10 cellular contexts compared by ENCODE assay signal in genomic region chr2:64700133-64700809, GRCh38. TPM values are rescaled to one million over a fixed set of nuclear protein-coding genes. Genes with fewer than 3 reads are reported as not detected.
DNase-seq lines count a peak whose midpoint lies in the region; ATAC-seq and TF ChIP-seq lines count a peak whose summit lies in the region.
"Had no signal": no experiment of that assay in that cellular context is flagged by ENCODE, and none has a peak within 500 bp of the region (broad histone marks: within the 10 kb centered on the region; RNA-seq: fewer than 3 reads in every experiment).

No MANE protein-coding gene starts in this region.

- DNase-seq in activated CD4-positive, alpha-beta T cell treated with anti-CD3 and anti-CD28 coated beads, Interleukin-2, amount 10 ng/mL, durations not matched to agents 7 days and 5 days: no peak
- DNase-seq in activated CD4-positive, alpha-beta T cell treated with anti-CD3 and anti-CD28 coated beads, Interleukin-2, amount 50 U/mL, for 4 hours: no peak
- no peak for DNase-seq in activated CD4-positive, alpha-beta memory T cell treated with anti-CD3 and anti-CD28 coated beads, Interleukin-2, amount 10 ng/mL, durations not matched to agents 7 days and 5 days
- DNase-seq in smooth muscle cell (lab: John Stamatoyannopoulos, UW; ENCODE audit: unreplicated experiment): no peak
- no peak for DNase-seq in T-helper 9 cell
- DNase-seq in activated effector memory CD4-positive, alpha-beta T cell treated with Interleukin-2 at 50 U/mL for 16 hours: no peak
- no peak for DNase-seq in transverse colon
- DNase-seq: adrenal gland had no signal

- peaks cover 6% of the 10 kb centered on the region for H3K36me3 Mint-ChIP-seq in activated CD4-positive, alpha-beta T cell treated with anti-CD3 and anti-CD28 coated beads, Interleukin-2, amount 10 ng/mL, durations not matched to agents 7 days and 5 days (ENCODE audit: low read depth)
- peaks cover 10% of the 10 kb centered on the region for H3K36me3 Mint-ChIP-seq in activated CD4-positive, alpha-beta memory T cell treated with anti-CD3 and anti-CD28 coated beads, Interleukin-2, amount 10 ng/mL, durations not matched to agents 7 days and 5 days (ENCODE audit: low read depth)

- no peak overlapping the region for H3K9ac ChIP-seq in smooth muscle cell (ENCODE audit: low read depth)

- H3F3A ChIP-seq in smooth muscle cell (ENCODE audit: low read depth): peaks cover 5% of the 10 kb centered on the region

- no peak overlapping the region for H3K4me2 ChIP-seq in smooth muscle cell

- H3K9me3 ChIP-seq in smooth muscle cell (replicated peaks; ENCODE audit: low read depth) (no peaks in the 10 kb centered on the region), transverse colon (no peaks in the 10 kb centered on the region)
- H3K9me3 ChIP-seq: adrenal gland had no signal

- intact Hi-C loops in transverse colon (cut with DNase I; ENCODE audit: low total_unique reads): no loop called here

- H3K27ac Mint-ChIP-seq in activated CD4-positive, alpha-beta T cell treated with anti-CD3 and anti-CD28 coated beads, Interleukin-2, amount 10 ng/mL, durations not matched to agents 7 days and 5 days: peak overlapping the region; percentile 31
- H3K27ac Mint-ChIP-seq in activated CD4-positive, alpha-beta memory T cell treated with anti-CD3 and anti-CD28 coated beads, Interleukin-2, amount 10 ng/mL, durations not matched to agents 7 days and 5 days: peak overlapping the region; percentile 72

- H4K20me1 ChIP-seq in smooth muscle cell (ENCODE audit: low read depth): no peaks in the 10 kb centered on the region

- H3K9me3 Mint-ChIP-seq in activated CD4-positive, alpha-beta T cell treated with anti-CD3 and anti-CD28 coated beads, Interleukin-2, amount 10 ng/mL, durations not matched to agents 7 days and 5 days: peaks cover 3% of the 10 kb centered on the region
- H3K9me3 Mint-ChIP-seq in activated CD4-positive, alpha-beta memory T cell treated with anti-CD3 and anti-CD28 coated beads, Interleukin-2, amount 10 ng/mL, durations not matched to agents 7 days and 5 days: no peaks in the 10 kb centered on the region

- in situ Hi-C loops in transverse colon (cut with MboI; ENCODE audit: low pct_ligation_motif_present in 1 of 4, low pct_unique_long_range_greater_than_20kb in 1 of 4, low sequenced_read_pairs in 3 of 4): no loop called here

- 96% methylated on average over 3 of the region's 5 CpGs for WGBS in smooth muscle cell (ENCODE audit: low lambda C conversion rate)
- WGBS in transverse colon (ENCODE audit: low coverage in 1 of 2), 2 donors: 68 to 100% methylated on average over 1 to 5 of the region's 5 CpGs

- TF ChIP-seq POLR2A in transverse colon (IDR thresholded peaks at IDR 0.05): no peak

- H3K27ac ChIP-seq in smooth muscle cell (ENCODE audit: low read depth) (peak overlapping the region; percentile 81), transverse colon (no peak overlapping the region)
- H3K27ac ChIP-seq: adrenal gland had no signal

- H3K36me3 ChIP-seq in smooth muscle cell (ENCODE audit: low read depth): no peaks in the 10 kb centered on the region
- H3K36me3 ChIP-seq in transverse colon: no peaks in the 10 kb centered on the region
- H3K36me3 ChIP-seq: adrenal gland had no signal

- peaks cover 10% of the 10 kb centered on the region for H3K79me2 ChIP-seq in smooth muscle cell (ENCODE audit: low read depth)

- H3K27me3 ChIP-seq in smooth muscle cell (ENCODE audit: low read depth) (no peaks in the 10 kb centered on the region), transverse colon (no peaks in the 10 kb centered on the region)
- H3K27me3 ChIP-seq: adrenal gland had no signal

- POLR2A ChIA-PET in activated CD4-positive, alpha-beta T cell treated with anti-CD3 and anti-CD28 coated beads, Interleukin-2, amount 10 ng/mL, durations not matched to agents 7 days and 5 days (lab: Charles Lee): no interaction called here
- POLR2A ChIA-PET in activated CD4-positive, alpha-beta memory T cell treated with anti-CD3 and anti-CD28 coated beads, Interleukin-2, amount 10 ng/mL, durations not matched to agents 7 days and 5 days (lab: Charles Lee): interaction anchor here (1.0 kb wide), 1 partner anchor 89 kb away, joined by 3 read pairs; no protein-coding TSS in a partner anchor

- H3K4me1 ChIP-seq in smooth muscle cell (ENCODE audit: low read depth) (peaks cover 27% of the 10 kb centered on the region), transverse colon (peaks cover 0 to 7% (median 2%) of the 10 kb centered on the region in 4 donors)
- H3K4me1 ChIP-seq: adrenal gland had no signal

- H3K4me3 ChIP-seq in smooth muscle cell (no peak overlapping the region), transverse colon (no peak overlapping the region)
- H3K4me3 ChIP-seq: adrenal gland had no signal

- H2AFZ ChIP-seq in smooth muscle cell (ENCODE audit: low read depth): no peak overlapping the region

- CTCF ChIA-PET in activated CD4-positive, alpha-beta T cell treated with anti-CD3 and anti-CD28 coated beads, Interleukin-2, amount 10 ng/mL, durations not matched to agents 7 days and 5 days (lab: Charles Lee): interaction anchor here (0.6 to 0.7 kb wide), 3 partner anchors 49 to 51 kb away, joined by 3 to 5 read pairs (median 4); no protein-coding TSS in a partner anchor
- CTCF ChIA-PET in activated CD4-positive, alpha-beta memory T cell treated with anti-CD3 and anti-CD28 coated beads, Interleukin-2, amount 10 ng/mL, durations not matched to agents 7 days and 5 days (lab: Charles Lee): interaction anchor here (0.9 kb wide), 1 partner anchor 37 kb away, joined by 7 read pairs; no protein-coding TSS in a partner anchor

- TF ChIP-seq CTCF in smooth muscle cell (IDR thresholded peaks at IDR 0.05; ENCODE audit: borderline replicate concordance, insufficient read depth, poor library complexity, severe bottlenecking) (no peak), transverse colon (IDR thresholded peaks at IDR 0.05) (no peak)

- ATAC-seq in HG02759 (IDR thresholded peaks at IDR 0.05; ENCODE audit: unreplicated experiment): peak; percentile 46
- ATAC-seq: Right ventricle myocardium inferior had no signal

- no peak for TF ChIP-seq EP300 in transverse colon (IDR thresholded peaks at IDR 0.05; ENCODE audit: low read depth)

- H3K4me1 Mint-ChIP-seq in activated CD4-positive, alpha-beta T cell treated with anti-CD3 and anti-CD28 coated beads, Interleukin-2, amount 10 ng/mL, durations not matched to agents 7 days and 5 days: peaks cover 52% of the 10 kb centered on the region
- H3K4me1 Mint-ChIP-seq in activated CD4-positive, alpha-beta memory T cell treated with anti-CD3 and anti-CD28 coated beads, Interleukin-2, amount 10 ng/mL, durations not matched to agents 7 days and 5 days: peaks cover 55% of the 10 kb centered on the region

- H3K4me3 Mint-ChIP-seq in activated CD4-positive, alpha-beta T cell treated with anti-CD3 and anti-CD28 coated beads, Interleukin-2, amount 10 ng/mL, durations not matched to agents 7 days and 5 days: no peak overlapping the region
- H3K4me3 Mint-ChIP-seq in activated CD4-positive, alpha-beta memory T cell treated with anti-CD3 and anti-CD28 coated beads, Interleukin-2, amount 10 ng/mL, durations not matched to agents 7 days and 5 days: peak overlapping the region; percentile 16

- H3K27me3 Mint-ChIP-seq in activated CD4-positive, alpha-beta T cell treated with anti-CD3 and anti-CD28 coated beads, Interleukin-2, amount 10 ng/mL, durations not matched to agents 7 days and 5 days: no peaks in the 10 kb centered on the region
- H3K27me3 Mint-ChIP-seq in activated CD4-positive, alpha-beta memory T cell treated with anti-CD3 and anti-CD28 coated beads, Interleukin-2, amount 10 ng/mL, durations not matched to agents 7 days and 5 days: no peaks in the 10 kb centered on the region

RNA-seq across cellular contexts. Expression of gene SERTAD2, which starts 46.6 kb away (rescaled TPM):
- total RNA-seq in activated CD4-positive, alpha-beta T cell treated with anti-CD3 and anti-CD28 coated beads, Interleukin-2, amount 10 ng/mL, durations not matched to agents 7 days and 5 days: 10 to 100 TPM; 16.9 to 18.7 TPM
- 10 to 100 TPM; 16.2 to 17.5 TPM for total RNA-seq in activated CD4-positive, alpha-beta memory T cell treated with anti-CD3 and anti-CD28 coated beads, Interleukin-2, amount 10 ng/mL, durations not matched to agents 7 days and 5 days
- total RNA-seq in smooth muscle cell (23.2 and 23.8 TPM in 2 replicates), transverse colon (10 to 100 TPM in 3 of 4 donors, 1 to 10 TPM in 1; 5.4 to 22.1 (median 13.2) TPM)
- 14.2 TPM in 2 replicates for polyA plus RNA-seq in smooth muscle cell
